12 cellular contexts compared by ENCODE assay signal in the genomic region with DNA sequence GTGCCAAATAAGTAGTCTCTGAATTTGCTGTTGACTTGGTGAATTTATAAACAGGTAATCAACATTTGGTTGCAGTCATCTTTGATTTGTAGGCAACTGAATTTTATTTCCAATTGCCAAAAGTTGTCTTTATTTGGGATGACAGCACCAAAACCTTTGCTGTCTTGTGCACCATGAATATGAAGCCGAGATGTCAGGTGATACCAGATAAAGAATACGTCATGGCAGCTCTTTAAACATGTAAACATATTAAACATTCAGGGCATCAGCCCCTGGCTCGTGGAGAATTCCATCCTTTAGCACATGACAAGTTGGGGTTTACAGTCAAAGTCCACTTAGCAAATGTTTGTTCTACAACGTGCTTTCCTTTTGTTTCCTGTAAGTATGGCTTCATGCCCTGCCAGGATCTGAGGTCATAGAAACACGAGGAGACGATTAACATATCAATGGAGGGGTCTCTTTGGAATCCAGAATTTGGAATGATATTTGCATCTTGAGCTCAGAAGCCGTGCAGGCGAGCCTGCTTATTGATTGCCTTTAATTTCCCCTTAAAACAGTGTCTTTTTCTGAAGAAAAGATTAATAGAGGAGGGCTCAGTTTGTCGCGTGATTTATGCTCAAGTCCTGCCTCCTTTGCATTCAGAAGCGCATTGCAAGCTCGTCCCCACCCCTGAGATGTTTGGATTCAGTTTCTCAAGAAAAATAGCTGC.
DNase-seq lines count a peak whose midpoint lies in the region; ATAC-seq and TF ChIP-seq lines count a peak whose summit lies in the region.
"Had no signal": no experiment of that assay in that cellular context is flagged by ENCODE, and none has a peak within 500 bp of the region (broad histone marks: within the 10 kb centered on the region; RNA-seq: fewer than 3 reads in every experiment).

No MANE protein-coding gene starts in this region.

- H3K27me3 ChIP-seq in right cardiac atrium (ENCODE audit: control insufficient read depth, insufficient read depth): no peaks in the 10 kb centered on the region
- H3K27me3 ChIP-seq in vagina: no peaks in the 10 kb centered on the region
- H3K27me3 ChIP-seq: BLaER1 treated with 17β-estradiol and CSF1 and Interleukin-3, amounts not matched to agents 10 nM and 100 nM had no signal

- intact Hi-C loops in right cardiac atrium (cut with DNase I) (no loop called here), Right ventricle myocardium inferior (cut with DNase I) (no loop called here), vagina (cut with DNase I) (no loop called here)

- H3K27ac ChIP-seq in right cardiac atrium (ENCODE audit: low read length): no peak overlapping the region
- H3K27ac ChIP-seq in vagina: no peak overlapping the region
- H3K27ac ChIP-seq: BLaER1 treated with 17β-estradiol and CSF1 and Interleukin-3, amounts not matched to agents 10 nM and 100 nM had no signal

- no peaks in the 10 kb centered on the region for H3K36me3 ChIP-seq in vagina
- H3K36me3 ChIP-seq: BLaER1 treated with 17β-estradiol and CSF1 and Interleukin-3, amounts not matched to agents 10 nM and 100 nM had no signal

- WGBS in right cardiac atrium: 30% methylated on average over 12 of the region's 12 CpGs

- H3K9me3 ChIP-seq in right cardiac atrium (ENCODE audit: control insufficient read depth, low read length) (no peaks in the 10 kb centered on the region), vagina (no peaks in the 10 kb centered on the region)

- ATAC-seq in right cardiac atrium (no peak), Right ventricle myocardium inferior (no peak), GM21723 (IDR thresholded peaks at IDR 0.05; ENCODE audit: unreplicated experiment) (no peak)
- ATAC-seq: activated CD8-positive, alpha-beta T cell treated with anti-CD3 and anti-CD28 coated beads, Interleukin-2, amount 10 ng/mL, durations not matched to agents 7 days and 5 days; esophagus mucosa had no signal

- peak overlapping the region; percentile 32 for H3K4me3 ChIP-seq in right cardiac atrium (ENCODE audit: low read length)
- no peak overlapping the region for H3K4me3 ChIP-seq in vagina
- H3K4me3 ChIP-seq: BLaER1 treated with 17β-estradiol and CSF1 and Interleukin-3, amounts not matched to agents 10 nM and 100 nM had no signal

- H3K4me1 ChIP-seq in right cardiac atrium (ENCODE audit: control insufficient read depth, insufficient read depth, low read length) (peaks cover 2% of the 10 kb centered on the region), vagina (no peaks in the 10 kb centered on the region)

- DNase-seq in right cardiac atrium: no peak
- no peak for DNase-seq in Right ventricle myocardium inferior (ENCODE audit: missing footprints)
- peak; percentile 59 for DNase-seq in amniotic epithelial cell (ENCODE audit: low read depth)
- DNase-seq in left kidney (ENCODE audit: low read depth, low spot score): peak; percentile 86
- DNase-seq in hippocampal formation (lab: John Stamatoyannopoulos, UW): no peak
- DNase-seq in NCI-H2171 (lab: John Stamatoyannopoulos, UW): no peak
- DNase-seq in vagina (ENCODE audit: extremely low spot score in 2 of 2): no peak
- DNase-seq: activated CD8-positive, alpha-beta T cell treated with anti-CD3 and anti-CD28 coated beads, Interleukin-2, amount 10 ng/mL, durations not matched to agents 7 days and 5 days; stimulated activated CD4-positive, alpha-beta T cell treated with anti-CD3 and anti-CD28 coated beads, Interleukin-2, amount 100 ng/mL, for 48 hours had no signal

- TF ChIP-seq POLR2A in vagina (IDR thresholded peaks at IDR 0.05): no peak

- no peak for TF ChIP-seq CTCF in vagina (IDR thresholded peaks at IDR 0.05)

Comparison
In these comparisons a context has a peak if more than half of its experiments do, and no peak if none do; other contexts are left out.
1. DNase-seq: peak in amniotic epithelial cell (single experiment) and left kidney (single experiment); none in right cardiac atrium (0 of 3), Right ventricle myocardium inferior (single experiment), hippocampal formation (0 of 2), NCI-H2171 (single experiment) and vagina (0 of 2).